ENCODE assay signal across 1 cellular context in genomic region chr5:124642148-124642547, GRCh38.
TF ChIP-seq lines count a peak whose summit lies in the region.

No MANE protein-coding gene starts in this region.

TF ChIP-seq in HepG2, 621 proteins besides CTCF, POLR2A, EP300 and RAD21 (continued from another document):
- TF ChIP-seq KIAA2018 (CRISPR knock-in tag; IDR thresholded peaks at IDR 0.05; ENCODE audit: borderline replicate concordance), result no peak
- no peak for TF ChIP-seq NCOA2 (CRISPR knock-in tag; IDR thresholded peaks at IDR 0.05)
- no peak for TF ChIP-seq AHR (CRISPR knock-in tag; IDR thresholded peaks at IDR 0.05)
- TF ChIP-seq PCBP2 (optimal IDR thresholded peaks at IDR 0.05; ENCODE audit: low read depth, low read length, poor library complexity, severe bottlenecking), result no peak
- TF ChIP-seq, protein P1, sequence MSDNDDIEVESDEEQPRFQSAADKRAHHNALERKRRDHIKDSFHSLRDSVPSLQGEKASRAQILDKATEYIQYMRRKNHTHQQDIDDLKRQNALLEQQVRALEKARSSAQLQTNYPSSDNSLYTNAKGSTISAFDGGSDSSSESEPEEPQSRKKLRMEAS (IDR thresholded peaks at IDR 0.05), result no peak
- TF ChIP-seq STAT5B (CRISPR knock-in tag; IDR thresholded peaks at IDR 0.05), result no peak
- TF ChIP-seq TCF7 (IDR thresholded peaks at IDR 0.05; ENCODE audit: low read depth), result no peak
- no peak for TF ChIP-seq KLF13 (CRISPR knock-in tag; IDR thresholded peaks at IDR 0.05)
TF ChIP-seq in HepG2: peak in this region for 0.
